ENCODE assay signal across 8 cellular contexts in genomic region chr3:47475570-47476329, GRCh38. TPM values are rescaled to one million over a fixed set of nuclear protein-coding genes. Genes with fewer than 3 reads are reported as not detected.
DNase-seq lines count a peak whose midpoint lies in the region; FAIRE-seq and TF ChIP-seq lines count a peak whose summit lies in the region.

TSS of gene SCAP (minus strand) at chr3:47475941. CDS start at chr3:47442993, 32,948 bp downstream.

- H3K9me3 ChIP-seq in MG63 (no peaks in the 10 kb centered on the region), neutrophil (no peaks in the 10 kb centered on the region)

- H3K27me3 ChIP-seq in GM06990 (replicated peaks; ENCODE audit: control insufficient read depth, insufficient read depth, low read length) (no peaks in the 10 kb centered on the region), MG63 (no peaks in the 10 kb centered on the region), neutrophil (no peaks in the 10 kb centered on the region)

- peak within 1 kb of the TSS; percentile 89 for H3K27ac ChIP-seq in neutrophil

- in situ Hi-C loops in SK-MEL-5 (cut with HindIII; ENCODE audit: low pct_unique_long_range_greater_than_20kb, low sequenced_read_pairs) = no loop called here

- FAIRE-seq in frontal cortex (lab: Jason Lieb, UNC) = no peak

- DNase-seq in GM06990 (ENCODE audit: extremely low read depth, insufficient read length) (peak; percentile 93), HCEC 1CT (peak; percentile 86), MG63 (peak; percentile 86), SK-MEL-5 (ENCODE audit: low read depth, low spot score) (peak; percentile 90), frontal cortex (ENCODE audit: low spot score in 2 of 2) (peak; percentile 93 to 96)
- peak; percentile 95 for DNase-seq in activated naive CD4-positive, alpha-beta T cell treated with Interleukin-2 at 50 U/mL for 16 hours

- peaks cover 17 to 21% of the 10 kb centered on the region in 2 experiments for H3K4me1 ChIP-seq in neutrophil (ENCODE audit: control insufficient read depth in 1 of 2, insufficient read depth in 1 of 2, low read depth in 1 of 2, low read length in 1 of 2)

- H3K36me3 ChIP-seq in GM06990 (ENCODE audit: control insufficient read depth, insufficient read depth, low read length) (no peaks in the 10 kb centered on the region), MG63 (no peaks in the 10 kb centered on the region), neutrophil (no peaks in the 10 kb centered on the region)

- H3K4me3 ChIP-seq in GM06990 (replicated peaks; ENCODE audit: low read depth, low read length) (peak within 1 kb of the TSS; percentile 89), MG63 (peak within 1 kb of the TSS; percentile 79), neutrophil (ENCODE audit: low read depth in 1 of 2, low read length in 1 of 2) (peak within 1 kb of the TSS; percentile 91 to 97)

- TF ChIP-seq CTCF in GM06990 (IDR thresholded peaks at IDR 0.05; ENCODE audit: insufficient read depth, low read length, poor library complexity, severe bottlenecking) (peak; percentile 90), neutrophil (IDR thresholded peaks at IDR 0.05) (peak; percentile 99), subcutaneous adipose tissue (IDR thresholded peaks at IDR 0.05; ENCODE audit: low read depth) (no peak)

RNA-seq across cellular contexts. Expression of gene SCAP, which starts in this region (rescaled TPM):
- total RNA-seq in MG63 (2014; rRNA removed; shearing (Covaris generic); ENCODE audit: low replicate concordance) = 27.8 and 51.0 TPM in 2 replicates
- 58.9 and 60.7 TPM in 2 replicates for total RNA-seq in SK-MEL-5 (2014; rRNA removed; shearing (Covaris generic))
- polyA plus RNA-seq in SK-MEL-5 (2015; cell fraction: cytosol; rRNA removed) = 71.3 and 93.2 TPM in 2 replicates
- 72.2 and 84.5 TPM in 2 replicates for polyA plus RNA-seq in SK-MEL-5 (2015; cell fraction: nucleus; rRNA removed)
- total RNA-seq in frontal cortex = 69.3 TPM
- 10 to 100 TPM; 32.6 to 87.2 (median 43.9) TPM for total RNA-seq in subcutaneous adipose tissue

Comparison
In these comparisons a context has a peak if more than half of its experiments do, and no peak if none do; other contexts are left out.
1. Peak in every context shown above with its lines: DNase-seq, H3K4me3 ChIP-seq and H3K27ac ChIP-seq.